ENCODE assay signal across 8 cellular contexts in the genomic region with DNA sequence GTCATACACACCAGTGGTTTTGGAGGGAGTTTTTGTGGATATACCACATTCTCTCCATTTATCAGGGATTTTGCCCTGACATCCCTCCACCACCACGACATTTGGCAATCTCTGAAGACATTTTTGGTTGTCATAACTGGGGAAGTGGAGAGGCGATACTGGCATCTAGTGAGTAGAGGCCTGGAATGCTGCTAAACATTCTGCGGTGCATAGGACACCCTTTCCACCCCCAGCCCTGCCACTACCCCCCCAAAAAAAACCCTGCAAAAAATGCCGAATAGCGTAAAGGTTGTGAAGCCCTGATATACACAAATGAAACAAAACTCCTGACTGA. TPM values are rescaled to one million over a fixed set of nuclear protein-coding genes. Genes with fewer than 3 reads are reported as not detected.
DNase-seq lines count a peak whose midpoint lies in the region; ATAC-seq, FAIRE-seq and TF ChIP-seq lines count a peak whose summit lies in the region.

No MANE protein-coding gene starts in this region.

- 23 to 31% methylated on average over 5 of the region's 5 CpGs for WGBS in esophagus squamous epithelium, 2 donors

- intact Hi-C loops in esophagus squamous epithelium (cut with DNase I), result no loop called here

- no peaks in the 10 kb centered on the region for H3K36me3 Mint-ChIP-seq in osteocyte (ENCODE audit: unreplicated experiment)

- H3K27ac Mint-ChIP-seq in osteocyte (ENCODE audit: unreplicated experiment), result peak overlapping the region; percentile 67

- peaks cover 24% of the 10 kb centered on the region for H3K4me1 Mint-ChIP-seq in osteocyte (ENCODE audit: unreplicated experiment)

- no peaks in the 10 kb centered on the region for H3K27me3 ChIP-seq in GM06990 (replicated peaks; ENCODE audit: control insufficient read depth, insufficient read depth, low read length)
- no peaks in the 10 kb centered on the region for H3K27me3 ChIP-seq in SJSA1 (replicated peaks)
- no peaks in the 10 kb centered on the region for H3K27me3 ChIP-seq in esophagus squamous epithelium

- FAIRE-seq in GM12891 (lab: Jason Lieb, UNC), result no peak

- H3K4me3 ChIP-seq in GM06990 (replicated peaks; ENCODE audit: low read depth, low read length), result peak overlapping the region; percentile 91
- peak overlapping the region; percentile 94 for H3K4me3 ChIP-seq in SJSA1
- peak overlapping the region; percentile 80 to 98 (median 80) for H3K4me3 ChIP-seq in esophagus squamous epithelium

- no peaks in the 10 kb centered on the region for H3K9me3 Mint-ChIP-seq in osteocyte (ENCODE audit: unreplicated experiment)

- TF ChIP-seq CTCF in GM06990 (IDR thresholded peaks at IDR 0.05; ENCODE audit: insufficient read depth, low read length, poor library complexity, severe bottlenecking), result no peak
- TF ChIP-seq CTCF in esophagus squamous epithelium (IDR thresholded peaks at IDR 0.05), result no peak
- TF ChIP-seq CTCF in osteocyte (IDR thresholded peaks at IDR 0.05), result no peak

- TF ChIP-seq POLR2A in esophagus squamous epithelium (IDR thresholded peaks at IDR 0.05), result no peak
- no peak for TF ChIP-seq POLR2A in GM12891 (IDR thresholded peaks at IDR 0.05; ENCODE audit: low read depth, low read length)

- H3K4me1 ChIP-seq in SJSA1 (replicated peaks) (peaks cover 13% of the 10 kb centered on the region), esophagus squamous epithelium (peaks cover 6 to 54% (median 38%) of the 10 kb centered on the region in 3 donors)

- H3K9me3 ChIP-seq in SJSA1 (replicated peaks) (no peaks in the 10 kb centered on the region), esophagus squamous epithelium (no peaks in the 10 kb centered on the region)

- H3K4me3 Mint-ChIP-seq in osteocyte (ENCODE audit: unreplicated experiment), result peak overlapping the region; percentile 76

- DNase-seq in GM06990 (ENCODE audit: extremely low read depth, insufficient read length), result no peak
- no peak for DNase-seq in SJSA1 (ENCODE audit: low read depth in 1 of 2, low spot score in 2 of 2)
- DNase-seq in esophagus squamous epithelium (lab: John Stamatoyannopoulos, UW), result no peak
- DNase-seq in osteocyte (ENCODE audit: extremely low spot score, unreplicated experiment), result no peak
- no peak for DNase-seq in GM12891 (ENCODE audit: insufficient read length, low spot score)
- DNase-seq in NCI-H2107 (lab: John Stamatoyannopoulos, UW), result no peak

- H3K36me3 ChIP-seq in GM06990 (ENCODE audit: control insufficient read depth, insufficient read depth, low read length) (peaks cover 2% of the 10 kb centered on the region), SJSA1 (peaks cover 6% of the 10 kb centered on the region), esophagus squamous epithelium (no peaks in the 10 kb centered on the region)

- ATAC-seq in GM21825 (IDR thresholded peaks at IDR 0.05; ENCODE audit: unreplicated experiment), result no peak
- ATAC-seq in GM19328 (IDR thresholded peaks at IDR 0.05; ENCODE audit: unreplicated experiment), result no peak

- peaks cover 24% of the 10 kb centered on the region for H3K27me3 Mint-ChIP-seq in osteocyte (ENCODE audit: unreplicated experiment)

- H3K27ac ChIP-seq in SJSA1 (no peak overlapping the region), esophagus squamous epithelium (peak overlapping the region; percentile 90 to 93 (median 91))

TF ChIP-seq in GM12891, 5 proteins besides CTCF, POLR2A, EP300 and RAD21:
- TF ChIP-seq SPI1 (IDR thresholded peaks at IDR 0.05; ENCODE audit: low read depth, low read length) (no peak; the same call in 1 of the 2 replicates), POLR2AphosphoS5 (IDR thresholded peaks at IDR 0.05; ENCODE audit: low read depth, low read length) (no peak), TAF1 (IDR thresholded peaks at IDR 0.05; ENCODE audit: low read depth, low read length) (no peak), PAX5 (IDR thresholded peaks at IDR 0.05; ENCODE audit: insufficient read depth, low read length, severe bottlenecking) (no peak), POU2F2 (IDR thresholded peaks at IDR 0.05; ENCODE audit: low read depth, low read length) (no peak)

RNA-seq across cellular contexts. Expression of a gene that starts 0.6 kb away (rescaled TPM):
- 34.8 and 43.6 TPM in 2 replicates for total RNA-seq in SJSA1 (2014; rRNA removed; shearing (Covaris generic))
- total RNA-seq in esophagus squamous epithelium (10 to 100 TPM; 27.2 to 40.6 (median 32.5) TPM), osteocyte (16.3 and 19.0 TPM in 2 replicates)
- polyA plus RNA-seq in GM12891 (2012; ENCODE audit: low read depth, missing spikeins), result 13.3 TPM

RNA-seq across cellular contexts. Expression of a gene that starts 27.3 kb away (rescaled TPM):
- not detected in 2 replicates for total RNA-seq in SJSA1 (2014; rRNA removed; shearing (Covaris generic))
- total RNA-seq in esophagus squamous epithelium, result under 1 TPM in 1 of 4 donors, not detected in 3; 0.95 TPM
- not detected in 2 replicates for total RNA-seq in osteocyte
- polyA plus RNA-seq in GM12891 (2012; ENCODE audit: low read depth, missing spikeins), result not detected

RNA-seq across cellular contexts. Expression of a gene that starts 31.3 kb away (rescaled TPM):
- total RNA-seq in SJSA1 (2014; rRNA removed; shearing (Covaris generic)), result not detected in 2 replicates
- total RNA-seq in esophagus squamous epithelium, result not detected
- total RNA-seq in osteocyte, result not detected in 2 replicates
- 0.28 TPM for polyA plus RNA-seq in GM12891 (2012; ENCODE audit: low read depth, missing spikeins)
